In the genomic region with DNA sequence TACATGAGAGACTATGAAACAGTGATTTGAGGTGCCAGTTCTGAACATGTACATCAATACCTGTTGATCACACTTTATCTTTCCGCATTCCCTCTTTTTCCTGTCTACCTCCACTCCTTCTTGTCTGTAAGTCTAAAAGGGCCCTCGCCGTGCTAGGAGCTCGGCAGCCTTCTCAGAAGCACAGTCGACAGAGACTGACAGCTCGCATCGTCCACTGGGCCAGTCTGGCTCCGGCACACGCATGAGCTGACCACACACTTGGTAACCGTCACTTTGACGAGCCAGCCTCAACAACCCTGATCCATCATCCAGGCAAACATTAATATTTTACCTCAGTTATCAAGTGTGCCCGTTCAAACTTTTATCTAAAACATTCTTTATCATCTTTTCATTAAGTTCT, we compare ENCODE assay signal across 22 cellular contexts.
"Had no signal": no experiment of that assay in that cellular context is flagged by ENCODE, and none has a peak within 500 bp of the region (broad histone marks: within the 10 kb centered on the region; RNA-seq: fewer than 3 reads in every experiment).

No MANE protein-coding gene starts in this region.

- H3K9me3 ChIP-seq: Peyer's patch, SJCRH30 had no signal

- H3K27ac ChIP-seq: Peyer's patch, SJCRH30 had no signal

- DNase-seq: Karpas-422; KG1; MG63; NCI-H1092; NCI-H1105 treated with DMSO at 0.1 percent for 48 hours; NCI-H1417 treated with DMSO at 0.1 percent for 48 hours; NCI-H146; NCI-H1694 treated with DMSO at 0.1 percent for 48 hours; NCI-H1930; NCI-H2081; NCI-H2107; NCI-H2227 treated with DMSO at 0.1 percent for 48 hours; NCI-H510A; NCI-H524 treated with DMSO at 0.1 percent for 48 hours; NCI-H774; NK-92 treated with Interleukin-12 subunit alpha and Interleukin-12 subunit beta, amount 100 ng/mL, for 24 hours; PC-3; Peyer's patch; SHP77 treated with DMSO at 0.1 percent for 48 hours; SJCRH30 had no signal

- H3K36me3 ChIP-seq: MG63, Peyer's patch, SJCRH30 had no signal

- H3K4me1 ChIP-seq: Peyer's patch, SJCRH30 had no signal

- ATAC-seq: PC-3, Right ventricle myocardium inferior, SK-N-SH treated with all-trans-retinoic acid at 6 μM for 48 hours had no signal

- H3K4me3 ChIP-seq: MG63, Peyer's patch, SJCRH30 had no signal

- H3K27me3 ChIP-seq: MG63, Peyer's patch, SJCRH30 had no signal
